28 cellular contexts compared by ENCODE assay signal in genomic region chr5:2783223-2783622, GRCh38. TPM values are rescaled to one million over a fixed set of nuclear protein-coding genes. Genes with fewer than 3 reads are reported as not detected.
DNase-seq lines count a peak whose midpoint lies in the region; TF ChIP-seq lines count a peak whose summit lies in the region.
"Had no signal": no experiment of that assay in that cellular context is flagged by ENCODE, and none has a peak within 500 bp of the region (broad histone marks: within the 10 kb centered on the region; RNA-seq: fewer than 3 reads in every experiment).

No MANE protein-coding gene starts in this region.

- H3K27me3 Mint-ChIP-seq in neural progenitor cell (ENCODE audit: insufficient read depth, low read depth) = peaks cover 9% of the 10 kb centered on the region
- H3K27me3 Mint-ChIP-seq: B cell had no signal

- H3K9me3 ChIP-seq in neural progenitor cell (ENCODE audit: low read depth) = no peaks in the 10 kb centered on the region
- H3K9me3 ChIP-seq: tibial artery had no signal

- TF ChIP-seq CTCF in LNCAP (IDR thresholded peaks at IDR 0.05) = 0 out of 2 replicates have a peak, but pooled peaks have one; percentile 9
- 0 out of 2 replicates have a peak, but pooled peaks have one; percentile 18 for TF ChIP-seq CTCF in VCaP (conservative IDR thresholded peaks at IDR 0.05)
- TF ChIP-seq CTCF in foreskin fibroblast (IDR thresholded peaks at IDR 0.05; ENCODE audit: low read depth, low read length) = peak; percentile 10
- TF ChIP-seq CTCF in neural progenitor cell (IDR thresholded peaks at IDR 0.05) = no peak

- no peaks in the 10 kb centered on the region for H3K79me2 ChIP-seq in neural progenitor cell (ENCODE audit: low read depth)

- no peak overlapping the region for H3K27ac Mint-ChIP-seq in neural progenitor cell
- H3K27ac Mint-ChIP-seq: activated CD8-positive, alpha-beta T cell treated with anti-CD3 and anti-CD28 coated beads for 36 hours; B cell; mesothelial cell of epicardium; naive thymus-derived CD8-positive, alpha-beta T cell; stimulated activated naive CD8-positive, alpha-beta T cell treated with anti-CD3 and anti-CD28 coated beads, Interleukin-15, Interleukin-2, amounts not matched to agents 100 ng/mL and 50 ng/mL, for 24 hours had no signal

- peaks cover 5% of the 10 kb centered on the region for H3K36me3 Mint-ChIP-seq in neural progenitor cell

- no peaks in the 10 kb centered on the region for H3F3A ChIP-seq in neural progenitor cell (ENCODE audit: low read depth)

- H2AFZ ChIP-seq in neural progenitor cell (replicated peaks) = no peak overlapping the region

- no peaks in the 10 kb centered on the region for H3K4me1 Mint-ChIP-seq in neural progenitor cell
- H3K4me1 Mint-ChIP-seq: B cell; naive thymus-derived CD8-positive, alpha-beta T cell had no signal

- H3K4me2 ChIP-seq in neural progenitor cell = no peak overlapping the region

- DNase-seq in NCI-H2171 treated with DMSO at 0.1 percent for 48 hours (lab: John Stamatoyannopoulos, UW) (peak; percentile 31), NCI-H2171 (lab: John Stamatoyannopoulos, UW) (no peak), foreskin fibroblast (no peak), neural progenitor cell (ENCODE audit: low spot score) (no peak), GDM1 (lab: John Stamatoyannopoulos, UW) (no peak), RPMI8226 (no peak)
- DNase-seq: 8988T; activated CD4-positive, CD25-positive, alpha-beta regulatory T cell; activated CD8-positive, alpha-beta T cell treated with anti-CD3 and anti-CD28 coated beads for 36 hours; COR-L47; DND-41; GOT3; head of caudate nucleus; KBM-7; MV-4-11; naive thymus-derived CD8-positive, alpha-beta T cell; NCI-H187; NCI-H226; right cardiac atrium; T-helper 9 cell; tibial artery had no signal

- H3K4me3 Mint-ChIP-seq in neural progenitor cell = no peak overlapping the region
- H3K4me3 Mint-ChIP-seq: activated CD8-positive, alpha-beta T cell treated with anti-CD3 and anti-CD28 coated beads for 36 hours; B cell; mesothelial cell of epicardium; naive thymus-derived CD8-positive, alpha-beta T cell; stimulated activated naive CD8-positive, alpha-beta T cell treated with anti-CD3 and anti-CD28 coated beads, Interleukin-15, Interleukin-2, amounts not matched to agents 100 ng/mL and 50 ng/mL, for 24 hours had no signal

- H4K20me1 ChIP-seq in neural progenitor cell (ENCODE audit: low read depth) = no peaks in the 10 kb centered on the region

- H3K4me1 ChIP-seq in neural progenitor cell = no peaks in the 10 kb centered on the region

- H3K9me3 Mint-ChIP-seq in neural progenitor cell = peaks cover 26% of the 10 kb centered on the region

- no peaks in the 10 kb centered on the region for H3K27me3 ChIP-seq in neural progenitor cell
- H3K27me3 ChIP-seq: cardiac muscle cell, tibial artery had no signal

- H3K36me3 ChIP-seq in neural progenitor cell = no peaks in the 10 kb centered on the region
- H3K36me3 ChIP-seq: cardiac muscle cell, tibial artery had no signal

- H3K27ac ChIP-seq in VCaP (no peak overlapping the region), neural progenitor cell (no peak overlapping the region)
- H3K27ac ChIP-seq: cardiac muscle cell, tibial artery had no signal

- H3K9ac ChIP-seq in neural progenitor cell = no peak overlapping the region

- H3K4me3 ChIP-seq in foreskin fibroblast (ENCODE audit: low read depth in 1 of 2, low read length in 2 of 2) (no peak overlapping the region), neural progenitor cell (no peak overlapping the region)
- H3K4me3 ChIP-seq: cardiac muscle cell, tibial artery had no signal

RNA-seq across cellular contexts. Expression of gene IRX2, which starts 31.7 kb away (rescaled TPM):
- 13.7 and 15.4 TPM in 2 replicates for total RNA-seq in neural progenitor cell (ENCODE audit: low replicate concordance)
- total RNA-seq: activated CD8-positive, alpha-beta T cell treated with anti-CD3 and anti-CD28 coated beads for 36 hours; B cell; left lobe of liver; naive thymus-derived CD8-positive, alpha-beta T cell had no signal
